16 cellular contexts compared by ENCODE assay signal in genomic region chr4:113350576-113350975, GRCh38.
A peak's percentile ranks its signal among the peaks of the same experiment; 100 is the strongest.
DNase-seq lines count a peak whose midpoint lies in the region; TF ChIP-seq lines count a peak whose summit lies in the region.
"Had no signal": no experiment of that assay in that cellular context is flagged by ENCODE, and none has a peak within 500 bp of the region (broad histone marks: within the 10 kb centered on the region; RNA-seq: fewer than 3 reads in every experiment).

No MANE protein-coding gene starts in this region.

- no peak overlapping the region for H3K4me3 Mint-ChIP-seq in endothelial cell (ENCODE audit: unreplicated experiment)
- H3K4me3 Mint-ChIP-seq: CD8-positive, alpha-beta T cell; IgD-negative memory B cell had no signal

- DNase-seq in GM12865 (ENCODE audit: low read depth) = peak; percentile 41
- peak; percentile 53 for DNase-seq in LHCN-M2 (ENCODE audit: low read depth)
- peak; percentile 57 for DNase-seq in astrocyte of the hippocampus (ENCODE audit: low read depth, low spot score)
- no peak for DNase-seq in central memory CD4-positive, alpha-beta T cell
- DNase-seq in endothelial cell (ENCODE audit: low spot score) = no peak
- DNase-seq in LoVo (ENCODE audit: low spot score) = no peak
- DNase-seq in NOMO-1 (lab: John Stamatoyannopoulos, UW; ENCODE audit: unreplicated experiment in 2 of 2) = no peak
- DNase-seq: C1 segment of cervical spinal cord; CD8-positive, alpha-beta T cell; MV-4-11; NCI-H1694 treated with DMSO at 0.1 percent for 48 hours; NCI-H446; NCI-H526; SIG-M5; SK-N-SH had no signal

- no peak for TF ChIP-seq CTCF in GM12865 (IDR thresholded peaks at IDR 0.05; ENCODE audit: insufficient read depth, low read depth, low read length, missing control alignments)
- no peak for TF ChIP-seq CTCF in endothelial cell (IDR thresholded peaks at IDR 0.05; ENCODE audit: unreplicated experiment)

- no peaks in the 10 kb centered on the region for H3K9me3 Mint-ChIP-seq in endothelial cell (ENCODE audit: unreplicated experiment)
- H3K9me3 Mint-ChIP-seq: CD8-positive, alpha-beta T cell; IgD-negative memory B cell had no signal

- no peak overlapping the region for H3K27ac Mint-ChIP-seq in endothelial cell (ENCODE audit: unreplicated experiment)
- H3K27ac Mint-ChIP-seq: CD8-positive, alpha-beta T cell; IgD-negative memory B cell had no signal

- peaks cover 3% of the 10 kb centered on the region for H3K27me3 Mint-ChIP-seq in endothelial cell (ENCODE audit: unreplicated experiment)

- H3K4me1 Mint-ChIP-seq in endothelial cell (ENCODE audit: unreplicated experiment) = peaks cover 2% of the 10 kb centered on the region

- H3K4me3 ChIP-seq in GM12865 (ENCODE audit: low read depth, low read length) = no peak overlapping the region

- H3K36me3 Mint-ChIP-seq in endothelial cell (ENCODE audit: low read depth, unreplicated experiment) = peaks cover 16% of the 10 kb centered on the region
- H3K36me3 Mint-ChIP-seq: CD8-positive, alpha-beta T cell; IgD-negative memory B cell had no signal

Comparison
In these comparisons a context has a peak if more than half of its experiments do, and no peak if none do; other contexts are left out.
1. DNase-seq: peak in GM12865 (single experiment), LHCN-M2 (single experiment) and astrocyte of the hippocampus (single experiment); none in central memory CD4-positive, alpha-beta T cell (single experiment), endothelial cell (single experiment), LoVo (single experiment) and NOMO-1 (0 of 2).